In the genomic region with DNA sequence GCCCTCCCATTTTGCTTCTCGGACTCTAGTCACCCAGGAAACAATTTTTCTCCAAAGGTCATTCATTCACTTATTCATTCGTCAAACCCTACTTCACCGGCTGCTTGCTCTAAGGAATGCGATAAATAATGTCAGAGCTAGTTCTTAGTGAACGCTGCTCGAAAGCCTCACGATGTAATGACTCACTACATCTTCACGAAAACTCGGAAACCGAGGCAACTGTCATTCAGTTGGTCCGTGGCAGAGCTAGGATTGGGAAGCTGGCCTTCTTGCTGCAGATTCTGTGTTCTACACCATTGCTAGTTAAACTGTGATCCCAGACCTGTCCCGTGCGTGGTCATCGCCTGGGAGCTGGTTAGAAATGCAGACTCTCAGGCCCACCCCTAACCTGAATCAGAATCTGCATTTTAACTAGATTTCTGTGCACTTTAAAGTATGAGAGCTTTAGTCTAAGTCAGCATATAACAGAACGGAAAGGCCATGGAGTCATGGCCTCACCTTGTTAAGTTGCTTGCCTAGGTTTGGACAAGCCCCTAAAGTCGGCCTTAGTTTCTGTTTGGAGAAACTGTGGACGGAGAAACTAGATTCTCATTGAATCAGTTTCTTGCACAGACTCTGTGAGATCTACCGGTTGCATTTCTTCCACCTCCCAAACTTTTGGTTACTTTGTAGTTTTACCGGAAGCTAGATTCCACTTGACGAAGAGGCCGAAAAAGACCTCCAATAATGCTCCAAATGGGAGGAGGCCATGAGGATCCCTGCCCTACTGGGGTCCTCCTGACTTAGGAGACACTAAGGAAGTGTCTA, we compare ENCODE assay signal across 8 cellular contexts. TPM values are rescaled to one million over a fixed set of nuclear protein-coding genes. Genes with fewer than 3 reads are reported as not detected.
DNase-seq lines count a peak whose midpoint lies in the region; ATAC-seq and TF ChIP-seq lines count a peak whose summit lies in the region.

No MANE protein-coding gene starts in this region.

- ATAC-seq in HG02938 (IDR thresholded peaks at IDR 0.05; ENCODE audit: unreplicated experiment) (peak; percentile 20), GM21576 (IDR thresholded peaks at IDR 0.05; ENCODE audit: unreplicated experiment) (no peak), GM21515 (IDR thresholded peaks at IDR 0.05; ENCODE audit: unreplicated experiment) (no peak)

- H3K27ac ChIP-seq in C4-2B (peak overlapping the region; percentile 76), right atrium auricular region (peak overlapping the region; percentile 85 to 90), skeletal muscle tissue (ENCODE audit: low read depth, low read length) (peak overlapping the region; percentile 6)

- TF ChIP-seq CTCF in C4-2B (conservative IDR thresholded peaks at IDR 0.05): no peak
- TF ChIP-seq CTCF in right atrium auricular region (IDR thresholded peaks at IDR 0.05): no peak

- H3K9me3 ChIP-seq in right atrium auricular region: no peaks in the 10 kb centered on the region
- H3K9me3 ChIP-seq in skeletal muscle tissue (ENCODE audit: control insufficient read depth in 3 of 3, low read length in 3 of 3): no peaks in the 10 kb centered on the region

- peak overlapping the region; percentile 44 to 86 for H3K4me3 ChIP-seq in right atrium auricular region
- peak overlapping the region; percentile 83 to 91 (median 88) for H3K4me3 ChIP-seq in skeletal muscle tissue (ENCODE audit: low read length in 3 of 3)

- peak; percentile 26 for DNase-seq in activated CD8-positive, alpha-beta memory T cell treated with anti-CD3 and anti-CD28 coated beads, Interleukin-2, amount 50 U/mL, for 4 hours
- no peak for DNase-seq in right atrium auricular region (ENCODE audit: low spot score)
- DNase-seq in LoVo (ENCODE audit: low spot score): no peak

- H3K4me1 ChIP-seq in right atrium auricular region (peaks cover 5 to 42% of the 10 kb centered on the region in 2 donors), skeletal muscle tissue (ENCODE audit: control insufficient read depth in 3 of 3, insufficient read depth in 3 of 3, low read length in 3 of 3) (peaks cover 34 to 41% (median 40%) of the 10 kb centered on the region in 3 donors)

- no peaks in the 10 kb centered on the region for H3K36me3 ChIP-seq in right atrium auricular region
- H3K36me3 ChIP-seq in skeletal muscle tissue (ENCODE audit: control insufficient read depth in 3 of 3, insufficient read depth in 3 of 3, low read length in 3 of 3): no peaks in the 10 kb centered on the region

- peak overlapping the region; percentile 52 to 81 (median 65) for H3K9ac ChIP-seq in skeletal muscle tissue (ENCODE audit: low read depth in 1 of 3, low read length in 3 of 3)

- no peaks in the 10 kb centered on the region for H3K27me3 ChIP-seq in right atrium auricular region
- no peaks in the 10 kb centered on the region for H3K27me3 ChIP-seq in skeletal muscle tissue (ENCODE audit: control insufficient read depth in 3 of 3, insufficient read depth in 3 of 3, low read length in 3 of 3)

RNA-seq across cellular contexts. Expression of gene CCND3, which starts 0.6 kb away (rescaled TPM):
- total RNA-seq in right atrium auricular region (100 to 1,000 TPM in 1 of 2 donors, 10 to 100 TPM in 1; 78.7 to 129 TPM), skeletal muscle tissue (21.9 TPM)

RNA-seq across cellular contexts. Expression of gene BYSL, which starts 20.9 kb away (rescaled TPM):
- total RNA-seq in right atrium auricular region (1 to 10 TPM; 3.0 to 7.6 TPM), skeletal muscle tissue (21.9 TPM)

RNA-seq across cellular contexts. Expression of gene MED20, which starts 21.3 kb away (rescaled TPM):
- total RNA-seq in right atrium auricular region (1 to 10 TPM; 8.6 to 8.8 TPM), skeletal muscle tissue (17.2 TPM)

RNA-seq across cellular contexts. Expression of gene USP49, which starts 47.1 kb away (rescaled TPM):
- total RNA-seq in right atrium auricular region (1 to 10 TPM; 1.3 to 1.7 TPM), skeletal muscle tissue (1.6 TPM)

Comparison
In these comparisons a context has a peak if more than half of its experiments do, and no peak if none do; other contexts are left out.
1. H3K27ac ChIP-seq: peak in every context shown above with its lines; median percentile 88 in right atrium auricular region; 76 in C4-2B; 6 in skeletal muscle tissue.